ENCODE assay signal across 1 cellular context in the genomic region with DNA sequence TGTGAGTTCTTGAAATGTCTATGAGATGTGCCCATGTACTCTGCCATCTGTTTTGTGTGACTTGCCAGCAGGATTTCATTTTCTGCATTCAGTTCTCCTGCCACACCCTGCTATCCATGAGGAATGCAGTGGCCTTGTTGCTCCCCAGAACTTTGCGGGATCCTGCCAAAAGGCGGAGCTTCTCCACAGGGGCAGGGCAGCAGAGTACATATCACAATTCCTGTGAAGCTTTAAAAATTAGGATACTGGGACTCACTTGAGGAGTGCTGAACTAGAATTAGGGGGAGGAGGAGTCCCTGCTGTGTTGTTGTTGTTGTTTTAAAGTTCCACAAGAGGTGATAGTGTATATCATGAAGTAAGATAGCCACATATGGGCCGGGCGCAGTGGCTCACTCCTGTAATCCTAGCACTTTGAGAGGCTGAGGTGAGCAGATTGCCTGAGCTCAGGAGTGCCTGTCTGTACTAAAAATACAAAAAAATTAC.
TF ChIP-seq lines count a peak whose summit lies in the region.

No MANE protein-coding gene starts in this region.

TF ChIP-seq in SK-N-SH treated with all-trans-retinoic acid at 6 μM for 48 hours, 23 proteins besides CTCF, POLR2A, EP300 and RAD21 (continued from another document):
- TF ChIP-seq, protein P1, sequence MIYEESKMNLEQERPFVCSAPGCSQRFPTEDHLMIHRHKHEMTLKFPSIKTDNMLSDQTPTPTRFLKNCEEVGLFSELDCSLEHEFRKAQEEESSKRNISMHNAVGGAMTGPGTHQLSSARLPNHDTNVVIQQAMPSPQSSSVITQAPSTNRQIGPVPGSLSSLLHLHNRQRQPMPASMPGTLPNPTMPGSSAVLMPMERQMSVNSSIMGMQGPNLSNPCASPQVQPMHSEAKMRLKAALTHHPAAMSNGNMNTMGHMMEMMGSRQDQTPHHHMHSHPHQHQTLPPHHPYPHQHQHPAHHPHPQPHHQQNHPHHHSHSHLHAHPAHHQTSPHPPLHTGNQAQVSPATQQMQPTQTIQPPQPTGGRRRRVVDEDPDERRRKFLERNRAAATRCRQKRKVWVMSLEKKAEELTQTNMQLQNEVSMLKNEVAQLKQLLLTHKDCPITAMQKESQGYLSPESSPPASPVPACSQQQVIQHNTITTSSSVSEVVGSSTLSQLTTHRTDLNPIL (CRISPR knock-in tag; IDR thresholded peaks at IDR 0.05; ENCODE audit: low read depth): no peak
- TF ChIP-seq, protein P2, sequence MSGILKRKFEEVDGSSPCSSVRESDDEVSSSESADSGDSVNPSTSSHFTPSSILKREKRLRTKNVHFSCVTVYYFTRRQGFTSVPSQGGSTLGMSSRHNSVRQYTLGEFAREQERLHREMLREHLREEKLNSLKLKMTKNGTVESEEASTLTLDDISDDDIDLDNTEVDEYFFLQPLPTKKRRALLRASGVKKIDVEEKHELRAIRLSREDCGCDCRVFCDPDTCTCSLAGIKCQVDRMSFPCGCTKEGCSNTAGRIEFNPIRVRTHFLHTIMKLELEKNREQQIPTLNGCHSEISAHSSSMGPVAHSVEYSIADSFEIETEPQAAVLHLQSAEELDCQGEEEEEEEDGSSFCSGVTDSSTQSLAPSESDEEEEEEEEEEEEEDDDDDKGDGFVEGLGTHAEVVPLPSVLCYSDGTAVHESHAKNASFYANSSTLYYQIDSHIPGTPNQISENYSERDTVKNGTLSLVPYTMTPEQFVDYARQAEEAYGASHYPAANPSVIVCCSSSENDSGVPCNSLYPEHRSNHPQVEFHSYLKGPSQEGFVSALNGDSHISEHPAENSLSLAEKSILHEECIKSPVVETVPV (CRISPR knock-in tag; IDR thresholded peaks at IDR 0.05): no peak
- TF ChIP-seq CSDC2 (CRISPR knock-in tag; IDR thresholded peaks at IDR 0.05) (no peak), ZC3H10 (CRISPR knock-in tag; IDR thresholded peaks at IDR 0.05) (no peak)
